ENCODE assay signal across 20 cellular contexts in the genomic region with DNA sequence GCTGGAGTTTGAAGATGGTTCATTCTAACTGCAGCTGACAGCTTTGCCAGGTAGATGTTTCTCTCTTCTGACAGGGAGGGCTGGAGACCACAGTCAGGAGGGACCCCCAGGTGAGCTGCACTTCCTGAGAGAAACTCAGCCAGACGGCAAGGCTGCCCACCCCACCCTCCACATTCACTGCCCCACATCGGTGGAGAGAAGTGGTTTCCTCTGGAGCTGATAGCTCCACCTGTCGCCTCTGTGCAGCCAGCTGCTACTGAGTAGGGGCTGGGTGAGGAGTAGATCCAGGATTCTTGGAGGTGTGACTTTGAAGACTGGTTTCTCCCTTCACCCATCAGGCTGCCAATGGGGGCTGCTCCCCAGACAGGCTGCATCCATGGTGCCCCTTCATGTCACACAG.
"Had no signal": no experiment of that assay in that cellular context is flagged by ENCODE, and none has a peak within 500 bp of the region (broad histone marks: within the 10 kb centered on the region; RNA-seq: fewer than 3 reads in every experiment).

No MANE protein-coding gene starts in this region.

- DNase-seq: activated CD4-positive, alpha-beta T cell treated with anti-CD3 and anti-CD28 coated beads for 4 hours; activated CD4-positive, alpha-beta T cell treated with anti-CD3 and anti-CD28 coated beads, Interleukin-2, amount 50 U/mL, for 48 hours; activated CD8-positive, alpha-beta memory T cell treated with anti-CD3 and anti-CD28 coated beads, Interleukin-2, amount 10 ng/mL, durations not matched to agents 7 days and 5 days; activated effector memory CD4-positive, alpha-beta T cell treated with Interleukin-2 at 50 U/mL for 16 hours; activated naive CD4-positive, alpha-beta T cell; activated T-cell treated with anti-CD3 and anti-CD28 coated beads, Interleukin-2, amount 50 U/mL, for 24 hours; aorta; caudate nucleus; colonic mucosa; Kasumi-1; KBM-7; NCI-H1105 treated with DMSO at 0.1 percent for 48 hours; NCI-H1436 treated with DMSO at 0.1 percent for 48 hours; NCI-H1930; NCI-H2107; NCI-H774; PC-3; SHP77 treated with DMSO at 0.1 percent for 48 hours had no signal

- H3K4me3 ChIP-seq: breast epithelium, colonic mucosa had no signal

- ATAC-seq: activated CD4-positive, CD25-positive, alpha-beta regulatory T cell treated with anti-CD3 and anti-CD28 coated beads, Interleukin-2, amount 50 U/mL, for 24 hours; activated CD8-positive, alpha-beta memory T cell treated with anti-CD3 and anti-CD28 coated beads, Interleukin-2, amount 10 ng/mL, durations not matched to agents 7 days and 5 days; PC-3 had no signal

- H3K9me3 ChIP-seq: breast epithelium, colonic mucosa had no signal

- H3K27me3 ChIP-seq: breast epithelium, colonic mucosa had no signal

- H3K4me1 ChIP-seq: breast epithelium, colonic mucosa had no signal

- H3K27ac ChIP-seq: breast epithelium, colonic mucosa had no signal

- H3K36me3 ChIP-seq: breast epithelium, colonic mucosa had no signal
